In the genomic region with DNA sequence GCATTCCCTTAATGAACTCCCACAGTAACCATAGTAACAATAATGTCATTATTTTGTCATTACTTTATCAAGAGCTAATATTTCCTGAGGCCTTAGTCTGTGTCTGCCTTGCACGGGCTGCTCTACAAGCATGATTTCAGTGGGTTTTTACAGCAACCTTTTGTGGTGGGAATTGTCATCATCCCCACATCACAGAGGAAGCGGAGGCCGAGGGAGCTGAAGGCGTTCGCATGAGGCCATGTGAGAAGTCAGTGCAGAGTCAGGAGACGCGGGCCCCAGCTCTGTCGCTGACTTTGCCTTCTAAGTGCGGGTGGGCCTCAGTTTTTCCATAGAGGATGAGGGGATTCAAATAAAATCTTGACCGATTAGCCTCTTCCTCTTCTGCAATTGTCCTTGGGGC, we compare ENCODE assay signal across 1 cellular context.
A peak's percentile ranks its signal among the peaks of the same experiment; 100 is the strongest.
TF ChIP-seq lines count a peak whose summit lies in the region.

No MANE protein-coding gene starts in this region.

TF ChIP-seq in K562, 482 proteins besides CTCF, POLR2A, EP300 and RAD21:
- TF ChIP-seq ZNF354B (CRISPR knock-in tag; IDR thresholded peaks at IDR 0.05) (no peak), RFX1 (IDR thresholded peaks at IDR 0.05) (peak; percentile 72), RBM22 (IDR thresholded peaks at IDR 0.05; ENCODE audit: low read depth, low read length, poor library complexity, severe bottlenecking) (no peak)
- TF ChIP-seq, protein P1, sequence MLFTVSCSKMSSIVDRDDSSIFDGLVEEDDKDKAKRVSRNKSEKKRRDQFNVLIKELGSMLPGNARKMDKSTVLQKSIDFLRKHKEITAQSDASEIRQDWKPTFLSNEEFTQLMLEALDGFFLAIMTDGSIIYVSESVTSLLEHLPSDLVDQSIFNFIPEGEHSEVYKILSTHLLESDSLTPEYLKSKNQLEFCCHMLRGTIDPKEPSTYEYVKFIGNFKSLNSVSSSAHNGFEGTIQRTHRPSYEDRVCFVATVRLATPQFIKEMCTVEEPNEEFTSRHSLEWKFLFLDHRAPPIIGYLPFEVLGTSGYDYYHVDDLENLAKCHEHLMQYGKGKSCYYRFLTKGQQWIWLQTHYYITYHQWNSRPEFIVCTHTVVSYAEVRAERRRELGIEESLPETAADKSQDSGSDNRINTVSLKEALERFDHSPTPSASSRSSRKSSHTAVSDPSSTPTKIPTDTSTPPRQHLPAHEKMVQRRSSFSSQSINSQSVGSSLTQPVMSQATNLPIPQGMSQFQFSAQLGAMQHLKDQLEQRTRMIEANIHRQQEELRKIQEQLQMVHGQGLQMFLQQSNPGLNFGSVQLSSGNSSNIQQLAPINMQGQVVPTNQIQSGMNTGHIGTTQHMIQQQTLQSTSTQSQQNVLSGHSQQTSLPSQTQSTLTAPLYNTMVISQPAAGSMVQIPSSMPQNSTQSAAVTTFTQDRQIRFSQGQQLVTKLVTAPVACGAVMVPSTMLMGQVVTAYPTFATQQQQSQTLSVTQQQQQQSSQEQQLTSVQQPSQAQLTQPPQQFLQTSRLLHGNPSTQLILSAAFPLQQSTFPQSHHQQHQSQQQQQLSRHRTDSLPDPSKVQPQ (CRISPR knock-in tag; IDR thresholded peaks at IDR 0.05; ENCODE audit: borderline replicate concordance) = no peak
